ENCODE assay signal across 23 cellular contexts in genomic region chr12:31492599-31493196, GRCh38.
DNase-seq lines count a peak whose midpoint lies in the region; FAIRE-seq and TF ChIP-seq lines count a peak whose summit lies in the region.
"Had no signal": no experiment of that assay in that cellular context is flagged by ENCODE, and none has a peak within 500 bp of the region (broad histone marks: within the 10 kb centered on the region; RNA-seq: fewer than 3 reads in every experiment).

No MANE protein-coding gene starts in this region.

- no peak for TF ChIP-seq POLR2A in adrenal gland (IDR thresholded peaks at IDR 0.05)

- H3K4me3 ChIP-seq in adrenal gland (no peak overlapping the region), keratinocyte (ENCODE audit: control insufficient read depth in 2 of 3, extremely low read depth in 1 of 3, insufficient read depth in 2 of 3, low read depth in 1 of 3, low read length in 3 of 3) (peak overlapping the region in 1 of 3 experiments; percentile 5)
- H3K4me3 ChIP-seq: esophagus squamous epithelium, thyroid gland had no signal

- DNase-seq in HS-27A (ENCODE audit: low read depth), result peak; percentile 11
- DNase-seq in adrenal gland, result no peak
- no peak for DNase-seq in keratinocyte (ENCODE audit: low read depth, low spot score)
- no peak for DNase-seq in GM20000 (ENCODE audit: low spot score)
- DNase-seq in AG20443 (ENCODE audit: low spot score), result no peak
- DNase-seq in RKO (ENCODE audit: low spot score), result no peak
- DNase-seq in epidermal melanocyte (ENCODE audit: insufficient read length, low spot score), result no peak
- DNase-seq: ACHN; activated CD4-positive, CD25-positive, alpha-beta regulatory T cell; activated CD8-positive, alpha-beta T cell treated with anti-CD3 and anti-CD28 coated beads, Interleukin-2, amount 10 ng/mL, durations not matched to agents 7 days and 5 days; activated T-cell treated with anti-CD3 and anti-CD28 coated beads, Interleukin-2, amount 50 U/mL, for 48 hours; DMS53; dorsolateral prefrontal cortex; esophagus squamous epithelium; immature natural killer cell; MV-4-11; NCI-H1930; NCI-H446 treated with DMSO at 0.1 percent for 48 hours; nephron progenitor cell; SHP77 treated with DMSO at 0.1 percent for 48 hours; thyroid gland had no signal

- H3K4me1 ChIP-seq in adrenal gland (replicated peaks in 1 of 2) (peaks cover 16 to 34% of the 10 kb centered on the region in 2 donors), keratinocyte (ENCODE audit: control insufficient read depth, extremely low read depth, insufficient read depth, low read length) (peaks cover 27% of the 10 kb centered on the region)
- H3K4me1 ChIP-seq: thyroid gland had no signal

- no peaks in the 10 kb centered on the region for H3K9me1 ChIP-seq in keratinocyte (ENCODE audit: control insufficient read depth, extremely low read depth, insufficient read depth, low read length)

- H3K27me3 ChIP-seq in adrenal gland (no peaks in the 10 kb centered on the region), keratinocyte (ENCODE audit: control insufficient read depth, extremely low read depth, insufficient read depth, low read length) (no peaks in the 10 kb centered on the region)
- H3K27me3 ChIP-seq: dorsolateral prefrontal cortex, esophagus squamous epithelium, thyroid gland had no signal

- H3K4me2 ChIP-seq in keratinocyte (ENCODE audit: control insufficient read depth, extremely low read depth, insufficient read depth, low read depth, low read length), result peak overlapping the region; percentile 77

- H3K27ac ChIP-seq in 22Rv1 (peak overlapping the region; percentile 41), adrenal gland (peak overlapping the region in 3 of 5 donors; percentile 6 to 23 (median 11)), keratinocyte (ENCODE audit: control insufficient read depth, insufficient read depth, low read length) (peak overlapping the region; percentile 75)
- H3K27ac ChIP-seq: thyroid gland had no signal

- no peak for FAIRE-seq in keratinocyte (lab: Jason Lieb, UNC)
- FAIRE-seq: bronchial epithelial cell had no signal

- H3K79me2 ChIP-seq in keratinocyte (ENCODE audit: control insufficient read depth, insufficient read depth, low read length), result no peaks in the 10 kb centered on the region

- H4K20me1 ChIP-seq in keratinocyte (ENCODE audit: control insufficient read depth, extremely low read depth, insufficient read depth, low read length), result no peaks in the 10 kb centered on the region

- H3K9me3 ChIP-seq in adrenal gland (replicated peaks in 1 of 3), result no peaks in the 10 kb centered on the region
- H3K9me3 ChIP-seq in keratinocyte (ENCODE audit: control insufficient read depth, low read depth, low read length), result no peaks in the 10 kb centered on the region
- H3K9me3 ChIP-seq: esophagus squamous epithelium, thyroid gland had no signal

- dilution Hi-C loops in keratinocyte (cut with MboI; ENCODE audit: extremely low pct_ligation_motif_present, low sequenced_read_pairs), result no loop called here

- H3K36me3 ChIP-seq in adrenal gland (replicated peaks in 1 of 2), result no peaks in the 10 kb centered on the region
- H3K36me3 ChIP-seq in keratinocyte (ENCODE audit: control insufficient read depth in 2 of 2, extremely low read depth in 1 of 2, insufficient read depth in 2 of 2, low read length in 2 of 2), result no peaks in the 10 kb centered on the region
- H3K36me3 ChIP-seq: thyroid gland had no signal

- peak overlapping the region; percentile 73 for H2AFZ ChIP-seq in keratinocyte (ENCODE audit: control insufficient read depth, low read length)

- 87 to 95% (median 92%) methylated on average over 2 of the region's 2 CpGs for WGBS in adrenal gland, 4 donors

- no peak overlapping the region for H3K9ac ChIP-seq in keratinocyte (ENCODE audit: control insufficient read depth, extremely low read depth, insufficient read depth, low read length)

- intact Hi-C loops in adrenal gland (cut with DNase I), result no loop called here

- TF ChIP-seq CTCF in 22Rv1 (IDR thresholded peaks at IDR 0.05), result no peak
- TF ChIP-seq CTCF in adrenal gland (IDR thresholded peaks at IDR 0.05), result no peak
- TF ChIP-seq CTCF in keratinocyte (optimal IDR thresholded peaks at IDR 0.05 in 1 of 3, IDR thresholded peaks at IDR 0.05 in 1 of 3, conservative IDR thresholded peaks at IDR 0.05 in 1 of 3; ENCODE audit: extremely low read depth in 1 of 3, insufficient read depth in 2 of 3, low read length in 3 of 3), result no peak
- TF ChIP-seq CTCF in GM20000 (IDR thresholded peaks at IDR 0.05; ENCODE audit: extremely low read depth, missing control alignments), result no peak

Comparison
In these comparisons a context has a peak if more than half of its experiments do, and no peak if none do; other contexts are left out.
1. H3K27ac ChIP-seq: peak in every context shown above with its lines; median percentile 75 in keratinocyte; 41 in 22Rv1; 11 in adrenal gland.